In the genomic region with DNA sequence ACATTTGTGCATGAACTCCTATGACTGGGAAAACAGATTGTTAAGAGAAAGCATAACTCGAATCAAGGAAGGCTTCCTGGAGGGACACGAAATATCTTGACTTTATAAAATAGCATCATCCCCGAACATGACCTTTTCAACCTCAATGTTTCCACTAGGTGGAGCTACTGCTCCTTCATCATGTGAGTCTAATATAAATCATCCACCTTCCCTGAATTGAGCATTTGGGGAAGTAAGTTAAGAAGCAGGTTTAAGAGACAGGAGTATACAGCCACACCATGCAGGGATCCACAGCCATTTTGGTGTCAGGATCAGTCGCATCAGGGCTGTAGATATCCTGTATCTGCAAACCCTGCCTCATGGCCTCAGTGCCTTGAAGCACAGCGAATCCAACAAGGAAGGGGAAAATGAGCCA, we compare ENCODE assay signal across 8 cellular contexts. TPM values are rescaled to one million over a fixed set of nuclear protein-coding genes. Genes with fewer than 3 reads are reported as not detected.
DNase-seq lines count a peak whose midpoint lies in the region; ATAC-seq and TF ChIP-seq lines count a peak whose summit lies in the region.
"Not testable (repeated sequence)": the region's sequence is repeated elsewhere in the genome, so short reads cannot be mapped to it uniquely, and the experiment has no call there.

No MANE protein-coding gene starts in this region.

- not testable (repeated sequence) for H3K9me2 ChIP-seq in HCT116 (ENCODE audit: insufficient read depth)

- DNase-seq in CD1c-positive myeloid dendritic cell (ENCODE audit: extremely low spot score) = peak; percentile 23
- DNase-seq in HCT116 (ENCODE audit: low read depth, low spot score); foreskin keratinocyte; stimulated activated naive B cell treated with anti-CD40 and anti-IgM and Interleukin-4, amounts not matched to agents 10 μg/mL and 1 μg/mL and 100 μg/mL, for 72 hours: not testable (repeated sequence)
- DNase-seq in NCI-H774 (lab: John Stamatoyannopoulos, UW) = peak; percentile 20
- peak; percentile 11 for DNase-seq in myocyte (ENCODE audit: low read depth)

- not testable (repeated sequence) for H3K27ac ChIP-seq in HCT116 (ENCODE audit: low read depth, low read length); foreskin keratinocyte

- not testable (repeated sequence) for H3K36me3 Mint-ChIP-seq in brain; stimulated activated naive B cell treated with anti-CD40 and anti-IgM and Interleukin-4, amounts not matched to agents 10 μg/mL and 1 μg/mL and 100 μg/mL, for 72 hours

- not testable (repeated sequence) for H3K9me3 ChIP-seq in HCT116 (ENCODE audit: control insufficient read depth in 1 of 2, insufficient read depth in 1 of 2, low read depth in 1 of 2, low read length in 2 of 2)

- H4K20me1 ChIP-seq in HCT116 (ENCODE audit: insufficient read depth) = not testable (repeated sequence)

- not testable (repeated sequence) for TF ChIP-seq POLR2A in HCT116 (IDR thresholded peaks at IDR 0.05; ENCODE audit: borderline replicate concordance, extremely low read depth, insufficient read depth, insufficient read length)

- H3K4me3 Mint-ChIP-seq in brain; stimulated activated naive B cell treated with anti-CD40 and anti-IgM and Interleukin-4, amounts not matched to agents 10 μg/mL and 1 μg/mL and 100 μg/mL, for 72 hours: not testable (repeated sequence)

- CTCF ChIA-PET in HCT116 (lab: Charles Lee) = interaction anchor here (0.7 to 2.4 kb wide), 13 partner anchors 11 to 230 kb away, joined by 3 to 19 read pairs (median 4); no protein-coding TSS in a partner anchor

- H3K27me3 Mint-ChIP-seq in brain = peaks cover 13% of the 10 kb centered on the region
- not testable (repeated sequence) for H3K27me3 Mint-ChIP-seq in stimulated activated naive B cell treated with anti-CD40 and anti-IgM and Interleukin-4, amounts not matched to agents 10 μg/mL and 1 μg/mL and 100 μg/mL, for 72 hours

- H3K27me3 ChIP-seq in HCT116 (ENCODE audit: insufficient read depth, low read length) = not testable (repeated sequence)
- peaks cover 18% of the 10 kb centered on the region for H3K27me3 ChIP-seq in foreskin keratinocyte

- TF ChIP-seq RAD21 in HCT116 (IDR thresholded peaks at IDR 0.05; ENCODE audit: low read depth) = peak; percentile 41; the same call in 1 of the 2 replicates

- H3K4me3 ChIP-seq in HCT116 (replicated peaks in 1 of 2; ENCODE audit: low read depth in 1 of 2, low read length in 2 of 2) = not testable (repeated sequence)

- RAD21 ChIA-PET in HCT116 (lab: Charles Lee; ENCODE audit: low non-redundant PET in 1 of 2, low total read pairs in 2 of 2, uncharacterized antibody in 2 of 2, unreplicated experiment in 2 of 2) = interaction anchor here in 1 of 2 experiments (1.6 to 1.7 kb wide), 2 partner anchors 13 to 230 kb away, joined by 3 to 4 read pairs; no protein-coding TSS in a partner anchor

- H3K4me2 ChIP-seq in HCT116 (ENCODE audit: low read length) = not testable (repeated sequence)

- intact Hi-C loops in HCT116 (cut with micrococcal nuclease) = not testable (repeated sequence)

- not testable (repeated sequence) for H3K9me3 Mint-ChIP-seq in brain; stimulated activated naive B cell treated with anti-CD40 and anti-IgM and Interleukin-4, amounts not matched to agents 10 μg/mL and 1 μg/mL and 100 μg/mL, for 72 hours

- H3K9ac ChIP-seq in HCT116 (ENCODE audit: low read length) = not testable (repeated sequence)

- peak overlapping the region in 1 of 5 experiments; percentile 59 for H3K27ac Mint-ChIP-seq in brain
- peak overlapping the region; percentile 51 for H3K27ac Mint-ChIP-seq in stimulated activated naive B cell treated with anti-CD40 and anti-IgM and Interleukin-4, amounts not matched to agents 10 μg/mL and 1 μg/mL and 100 μg/mL, for 72 hours

- ATAC-seq in HCT116 = peak; percentile 82
- peak; percentile 44 to 47 for ATAC-seq in activated CD4-positive, CD25-positive, alpha-beta regulatory T cell treated with anti-CD3 and anti-CD28 coated beads, Interleukin-2, amount 50 U/mL, for 24 hours
- ATAC-seq in foreskin keratinocyte = peak; percentile 31
- ATAC-seq in stimulated activated naive B cell treated with anti-CD40 and anti-IgM and Interleukin-4, amounts not matched to agents 10 μg/mL and 1 μg/mL and 100 μg/mL, for 72 hours (replicated peaks) = peak; percentile 88 to 92

- not testable (repeated sequence) for H3K36me3 ChIP-seq in HCT116 (ENCODE audit: control insufficient read depth in 1 of 2, insufficient read depth in 2 of 2, low read length in 2 of 2)

- not testable (repeated sequence) for H2AFZ ChIP-seq in HCT116 (ENCODE audit: low read depth, low read length, poor library complexity, severe bottlenecking)

- not testable (repeated sequence) for H3K4me1 ChIP-seq in HCT116 (ENCODE audit: control insufficient read depth in 1 of 2, insufficient read depth in 2 of 2, low read length in 2 of 2); foreskin keratinocyte

- not testable (repeated sequence) for H3K79me2 ChIP-seq in HCT116 (ENCODE audit: insufficient read depth, low read length)

- POLR2A ChIA-PET in HCT116 (lab: Charles Lee) = not testable (repeated sequence)

- not testable (repeated sequence) for BruUV-seq in HCT116 (replicated peaks; lab: Mats Ljungman, UMichigan)

- H3K4me1 Mint-ChIP-seq in brain = not testable (repeated sequence)
- peaks cover 4 to 12% of the 10 kb centered on the region in 2 donors for H3K4me1 Mint-ChIP-seq in stimulated activated naive B cell treated with anti-CD40 and anti-IgM and Interleukin-4, amounts not matched to agents 10 μg/mL and 1 μg/mL and 100 μg/mL, for 72 hours

- TF ChIP-seq CTCF in HCT116 (IDR thresholded peaks at IDR 0.05 in 2 of 3, conservative IDR thresholded peaks at IDR 0.05 in 1 of 3; ENCODE audit: borderline replicate concordance in 1 of 3, insufficient read depth in 1 of 3, low read depth in 2 of 3, low read length in 2 of 3) = peak; percentile 37 to 57 (median 38); a peak in 4 of 6 replicates
- TF ChIP-seq CTCF in brain (conservative IDR thresholded peaks at IDR 0.05) = peak; percentile 43 to 66
- peak; percentile 62 for TF ChIP-seq CTCF in foreskin keratinocyte (conservative IDR thresholded peaks at IDR 0.05)

RNA-seq across cellular contexts. Expression of a gene that starts 7.3 kb away (rescaled TPM):
- total RNA-seq in HCT116 (2021; ENCODE audit: unreplicated experiment) (not detected), foreskin keratinocyte (not detected in 2 replicates), myocyte (not detected in 2 replicates)
- polyA plus RNA-seq in HCT116 (2012) = not detected in 2 replicates
- polyA plus RNA-seq in brain (ENCODE audit: insufficient read depth, low read depth, low replicate concordance) (not detected), foreskin keratinocyte (not detected in 2 replicates)
- not detected for polyA plus RNA-seq in myocyte (2012)

RNA-seq across cellular contexts. Expression of a gene that starts 7.4 kb away (rescaled TPM):
- total RNA-seq in HCT116 (2021; ENCODE audit: unreplicated experiment) = not detected
- polyA plus RNA-seq in HCT116 (2012) = not detected in 2 replicates
- polyA plus RNA-seq in brain (ENCODE audit: insufficient read depth, low read depth, low replicate concordance) = not detected
- total RNA-seq in foreskin keratinocyte = not detected in 2 replicates
- polyA plus RNA-seq in foreskin keratinocyte = not detected in 2 replicates
- not detected in 2 replicates for total RNA-seq in myocyte
- polyA plus RNA-seq in myocyte (2012) = not detected

RNA-seq across cellular contexts. Expression of a gene that starts 14.8 kb away (rescaled TPM):
- total RNA-seq in HCT116 (2021; ENCODE audit: unreplicated experiment) (not detected), foreskin keratinocyte (not detected in 2 replicates), myocyte (not detected in 2 replicates)
- polyA plus RNA-seq in HCT116 (2012) = 0.17 TPM in 1 of 2 replicates, not detected in the other
- polyA plus RNA-seq in brain (ENCODE audit: insufficient read depth, low read depth, low replicate concordance) (not detected), foreskin keratinocyte (not detected in 2 replicates)
- not detected for polyA plus RNA-seq in myocyte (2012)

RNA-seq across cellular contexts. Expression of a gene that starts 22.1 kb away (rescaled TPM):
- total RNA-seq in HCT116 (2021; ENCODE audit: unreplicated experiment) (not detected), foreskin keratinocyte (not detected in 2 replicates), myocyte (not detected in 2 replicates)
- 0.06 TPM in 1 of 2 replicates, not detected in the other for polyA plus RNA-seq in HCT116 (2012)
- polyA plus RNA-seq in brain (ENCODE audit: insufficient read depth, low read depth, low replicate concordance) (not detected), foreskin keratinocyte (not detected in 2 replicates)
- not detected for polyA plus RNA-seq in myocyte (2012)

RNA-seq across cellular contexts. Expression of a gene that starts 28.3 kb away (rescaled TPM):
- total RNA-seq in HCT116 (2021; ENCODE audit: unreplicated experiment) = 0.59 TPM
- polyA plus RNA-seq in HCT116 (2012) = 1.1 TPM in 2 replicates
- polyA plus RNA-seq in brain (ENCODE audit: insufficient read depth, low read depth, low replicate concordance) = 0.37 TPM
- not detected in 2 replicates for total RNA-seq in foreskin keratinocyte
- not detected in 2 replicates for polyA plus RNA-seq in foreskin keratinocyte
- total RNA-seq in myocyte = 0.99 and 4.8 TPM in 2 replicates
- not detected for polyA plus RNA-seq in myocyte (2012)

Comparison
In these comparisons a context has a peak if more than half of its experiments do, and no peak if none do; other contexts are left out.
1. ATAC-seq: peak in every context shown above with its lines; median percentile 90 in stimulated activated naive B cell treated with anti-CD40 and anti-IgM and Interleukin-4, amounts not matched to agents 10 μg/mL and 1 μg/mL and 100 μg/mL, for 72 hours; 82 in HCT116; 46 in activated CD4-positive, CD25-positive, alpha-beta regulatory T cell treated with anti-CD3 and anti-CD28 coated beads, Interleukin-2, amount 50 U/mL, for 24 hours; 31 in foreskin keratinocyte.